In genomic region chr9:121280715-121281613, GRCh38 we compare ENCODE assay signal across 10 cellular contexts. TPM values are rescaled to one million over a fixed set of nuclear protein-coding genes. Genes with fewer than 3 reads are reported as not detected.
DNase-seq lines count a peak whose midpoint lies in the region; ATAC-seq and TF ChIP-seq lines count a peak whose summit lies in the region.
"Had no signal": no experiment of that assay in that cellular context is flagged by ENCODE, and none has a peak within 500 bp of the region (broad histone marks: within the 10 kb centered on the region; RNA-seq: fewer than 3 reads in every experiment).

No MANE protein-coding gene starts in this region.

- H3K27ac ChIP-seq in heart left ventricle (peak overlapping the region; percentile 96 to 100 (median 98)), urinary bladder (ENCODE audit: low read depth) (peak overlapping the region; percentile 94)

- H3K4me3 Mint-ChIP-seq in endothelial cell (ENCODE audit: unreplicated experiment) (peak overlapping the region; percentile 59), osteocyte (ENCODE audit: unreplicated experiment) (no peak overlapping the region)
- H3K4me3 Mint-ChIP-seq in activated CD8-positive, alpha-beta T cell treated with anti-CD3 and anti-CD28 coated beads, Interleukin-2, amount 10 ng/mL, durations not matched to agents 7 days and 5 days: no peak overlapping the region
- H3K4me3 Mint-ChIP-seq: B cell had no signal

- POLR2A ChIA-PET in activated CD8-positive, alpha-beta T cell treated with anti-CD3 and anti-CD28 coated beads, Interleukin-2, amount 10 ng/mL, durations not matched to agents 7 days and 5 days (lab: Charles Lee): no interaction called here

- no peaks in the 10 kb centered on the region for H3K9me3 ChIP-seq in heart left ventricle

- H3K4me1 ChIP-seq in heart left ventricle: peaks cover 42 to 97% (median 87%) of the 10 kb centered on the region in 12 donors
- H3K4me1 ChIP-seq in urinary bladder (ENCODE audit: insufficient read depth): peaks cover 2% of the 10 kb centered on the region

- TF ChIP-seq CTCF in heart left ventricle (IDR thresholded peaks at IDR 0.05) (peak in 1 of 12 donors; percentile 15), endothelial cell (IDR thresholded peaks at IDR 0.05; ENCODE audit: unreplicated experiment) (no peak), osteocyte (IDR thresholded peaks at IDR 0.05) (no peak)

- no peaks in the 10 kb centered on the region for H3K27me3 ChIP-seq in heart left ventricle

- H3K36me3 ChIP-seq in heart left ventricle (peaks cover 0 to 6% (median 0%) of the 10 kb centered on the region in 9 donors), urinary bladder (ENCODE audit: insufficient read depth) (no peaks in the 10 kb centered on the region)

- peaks cover 13% of the 10 kb centered on the region for H3K27me3 Mint-ChIP-seq in endothelial cell (ENCODE audit: unreplicated experiment)
- no peaks in the 10 kb centered on the region for H3K27me3 Mint-ChIP-seq in osteocyte (ENCODE audit: unreplicated experiment)
- no peaks in the 10 kb centered on the region for H3K27me3 Mint-ChIP-seq in activated CD8-positive, alpha-beta T cell treated with anti-CD3 and anti-CD28 coated beads, Interleukin-2, amount 10 ng/mL, durations not matched to agents 7 days and 5 days (ENCODE audit: low read depth)
- H3K27me3 Mint-ChIP-seq: B cell had no signal

- intact Hi-C loops in heart left ventricle (cut with DNase I): loop anchor here in 5 of 10 donors (2.0 to 5.0 kb wide), 4 partner anchors 18 to 96 kb away; partner anchors contain the start of gene STOM (in 3 of the 5)
- intact Hi-C loops in cardiac septum (cut with DNase I): loop anchor here (5.0 kb wide), 1 partner anchor 91 kb away; the partner anchor contains the start of gene STOM

- no peak for TF ChIP-seq POLR2A in heart left ventricle (IDR thresholded peaks at IDR 0.05)

- CTCF ChIA-PET in activated CD8-positive, alpha-beta T cell treated with anti-CD3 and anti-CD28 coated beads, Interleukin-2, amount 10 ng/mL, durations not matched to agents 7 days and 5 days (lab: Charles Lee): interaction anchor here (1.3 to 1.6 kb wide), 3 partner anchors 12 to 68 kb away, joined by 5 to 8 read pairs (median 5); no protein-coding TSS in a partner anchor

- H3K36me3 Mint-ChIP-seq in endothelial cell (ENCODE audit: low read depth, unreplicated experiment) (peaks cover 19% of the 10 kb centered on the region), osteocyte (ENCODE audit: unreplicated experiment) (peaks cover 21% of the 10 kb centered on the region)
- H3K36me3 Mint-ChIP-seq in activated CD8-positive, alpha-beta T cell treated with anti-CD3 and anti-CD28 coated beads, Interleukin-2, amount 10 ng/mL, durations not matched to agents 7 days and 5 days (ENCODE audit: low read depth): no peaks in the 10 kb centered on the region

- H3K4me1 Mint-ChIP-seq in endothelial cell (ENCODE audit: unreplicated experiment) (peaks cover 40% of the 10 kb centered on the region), osteocyte (ENCODE audit: unreplicated experiment) (peaks cover 80% of the 10 kb centered on the region)
- H3K4me1 Mint-ChIP-seq in activated CD8-positive, alpha-beta T cell treated with anti-CD3 and anti-CD28 coated beads, Interleukin-2, amount 10 ng/mL, durations not matched to agents 7 days and 5 days (ENCODE audit: low read depth): peaks cover 10% of the 10 kb centered on the region

- ATAC-seq in heart left ventricle: no peak
- no peak for ATAC-seq in GM18519 (IDR thresholded peaks at IDR 0.05; ENCODE audit: low FRiP score, unreplicated experiment)
- no peak for ATAC-seq in activated CD8-positive, alpha-beta T cell treated with anti-CD3 and anti-CD28 coated beads, Interleukin-2, amount 10 ng/mL, durations not matched to agents 7 days and 5 days

- no peak for DNase-seq in heart left ventricle
- no peak for DNase-seq in cardiac septum (ENCODE audit: low spot score)
- no peak for DNase-seq in endothelial cell (ENCODE audit: low spot score)
- no peak for DNase-seq in osteocyte (ENCODE audit: extremely low spot score, unreplicated experiment)
- no peak for DNase-seq in activated CD8-positive, alpha-beta T cell treated with anti-CD3 and anti-CD28 coated beads, Interleukin-2, amount 10 ng/mL, durations not matched to agents 7 days and 5 days
- no peak for DNase-seq in activated CD4-positive, alpha-beta T cell treated with anti-CD3 and anti-CD28 coated beads for 48 hours
- DNase-seq: activated T-cell treated with anti-CD3 and anti-CD28 coated beads, Interleukin-2, amount 50 U/mL, for 48 hours had no signal

- H3K4me3 ChIP-seq in heart left ventricle: peak overlapping the region in 5 of 12 donors; percentile 2 to 20 (median 4)
- no peak overlapping the region for H3K4me3 ChIP-seq in urinary bladder (ENCODE audit: low read depth, low read length)

- WGBS in heart left ventricle, 4 donors: 61 to 79% (median 65%) methylated on average over 6 to 11 of the region's 11 CpGs
- 60% methylated on average over 11 of the region's 11 CpGs for WGBS in urinary bladder

- no peaks in the 10 kb centered on the region for H3K9me3 Mint-ChIP-seq in endothelial cell (ENCODE audit: unreplicated experiment)
- H3K9me3 Mint-ChIP-seq in osteocyte (ENCODE audit: unreplicated experiment): no peaks in the 10 kb centered on the region
- H3K9me3 Mint-ChIP-seq in activated CD8-positive, alpha-beta T cell treated with anti-CD3 and anti-CD28 coated beads, Interleukin-2, amount 10 ng/mL, durations not matched to agents 7 days and 5 days (ENCODE audit: insufficient read depth): no peaks in the 10 kb centered on the region

- no peak overlapping the region for H3K27ac Mint-ChIP-seq in endothelial cell (ENCODE audit: unreplicated experiment)
- H3K27ac Mint-ChIP-seq in osteocyte (ENCODE audit: unreplicated experiment): peak overlapping the region; percentile 54
- H3K27ac Mint-ChIP-seq in activated CD8-positive, alpha-beta T cell treated with anti-CD3 and anti-CD28 coated beads, Interleukin-2, amount 10 ng/mL, durations not matched to agents 7 days and 5 days: no peak overlapping the region
- H3K27ac Mint-ChIP-seq: B cell had no signal

RNA-seq across cellular contexts. Expression of gene GSN, which starts 13.0 kb away (rescaled TPM):
- total RNA-seq in heart left ventricle (1,000 to 10,000 TPM in 2 of 9 donors, 100 to 1,000 TPM in 7; 422 to 2,088 (median 703) TPM), cardiac septum (855 TPM), endothelial cell (ENCODE audit: unreplicated experiment) (205 TPM), osteocyte (235 and 249 TPM in 2 replicates), urinary bladder (405 TPM)
- polyA plus RNA-seq in heart left ventricle (100 to 1,000 TPM; 379 to 481 TPM), urinary bladder (2,591 TPM)
- total RNA-seq in activated CD8-positive, alpha-beta T cell treated with anti-CD3 and anti-CD28 coated beads, Interleukin-2, amount 10 ng/mL, durations not matched to agents 7 days and 5 days: 1 to 10 TPM; 4.0 to 4.2 TPM

Comparison
In these comparisons a context has a peak if more than half of its experiments do, and no peak if none do; other contexts are left out.
1. RNA of gene GSN, which starts 13.0 kb away (total RNA-seq): 855 TPM in cardiac septum (single experiment), 422 to 2,088 TPM in heart left ventricle, 405 TPM in urinary bladder (single experiment), 235 to 249 TPM in osteocyte and 205 TPM in endothelial cell (single experiment); 4.0 to 4.2 TPM in activated CD8-positive, alpha-beta T cell treated with anti-CD3 and anti-CD28 coated beads, Interleukin-2, amount 10 ng/mL, durations not matched to agents 7 days and 5 days; every median in the first group is over 10 times any median in the second.